Comparison of ENCODE assay signal across 10 cellular contexts in the genomic region with DNA sequence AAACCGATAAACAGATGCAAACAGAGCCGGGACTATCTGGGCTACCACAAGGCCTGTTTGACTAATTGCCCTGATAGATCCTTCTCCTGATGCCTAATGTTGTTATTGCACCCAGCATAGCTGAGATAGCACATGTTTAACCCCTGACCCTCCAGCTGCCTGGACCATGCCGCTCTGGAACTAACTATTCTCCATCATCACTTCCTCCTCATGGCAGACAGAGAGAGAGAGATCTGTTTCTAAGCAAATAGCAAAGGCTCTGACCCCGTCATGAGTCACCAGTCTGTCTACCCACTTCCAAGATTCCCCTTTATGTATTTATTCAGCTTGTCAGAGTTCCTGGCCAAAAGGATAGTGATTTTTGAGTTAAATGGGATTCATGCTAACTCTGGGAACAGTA. TPM values are rescaled to one million over a fixed set of nuclear protein-coding genes. Genes with fewer than 3 reads are reported as not detected.
DNase-seq lines count a peak whose midpoint lies in the region; ATAC-seq, FAIRE-seq and TF ChIP-seq lines count a peak whose summit lies in the region.
"Had no signal": no experiment of that assay in that cellular context is flagged by ENCODE, and none has a peak within 500 bp of the region (broad histone marks: within the 10 kb centered on the region; RNA-seq: fewer than 3 reads in every experiment).

No MANE protein-coding gene starts in this region.

- DNase-seq in A673 (ENCODE audit: low spot score) (peak; percentile 21), HPDE6-E6E7 (ENCODE audit: extremely low spot score) (peak; percentile 46), amniotic stem cell (lab: John Stamatoyannopoulos, UW) (peak; percentile 30), keratinocyte (ENCODE audit: low read depth, low spot score) (peak; percentile 9), NCI-H1694 treated with DMSO at 0.1 percent for 48 hours (lab: John Stamatoyannopoulos, UW) (no peak)
- DNase-seq: activated B cell treated with CpG ODN at 0.5 μM for 24 hours had no signal

- no peak for TF ChIP-seq CTCF in A673 (conservative IDR thresholded peaks at IDR 0.05; ENCODE audit: low read depth, low read length)
- no peak for TF ChIP-seq CTCF in keratinocyte (optimal IDR thresholded peaks at IDR 0.05 in 1 of 3, IDR thresholded peaks at IDR 0.05 in 1 of 3, conservative IDR thresholded peaks at IDR 0.05 in 1 of 3; ENCODE audit: extremely low read depth in 1 of 3, insufficient read depth in 2 of 3, low read length in 3 of 3)

- H2AFZ ChIP-seq in keratinocyte (ENCODE audit: control insufficient read depth, low read length) = peak overlapping the region; percentile 19

- no peak overlapping the region for H3K4me2 ChIP-seq in keratinocyte (ENCODE audit: control insufficient read depth, extremely low read depth, insufficient read depth, low read depth, low read length)

- no peaks in the 10 kb centered on the region for H3K9me1 ChIP-seq in keratinocyte (ENCODE audit: control insufficient read depth, extremely low read depth, insufficient read depth, low read length)

- POLR2A ChIA-PET in A673 (lab: Charles Lee; ENCODE audit: low non-redundant PET) = no interaction called here

- no peaks in the 10 kb centered on the region for H3K79me2 ChIP-seq in keratinocyte (ENCODE audit: control insufficient read depth, insufficient read depth, low read length)

- H3K4me3 ChIP-seq in A673 (ENCODE audit: low read depth, low read length, poor library complexity, severe bottlenecking) (no peak overlapping the region), keratinocyte (ENCODE audit: control insufficient read depth in 2 of 3, extremely low read depth in 1 of 3, insufficient read depth in 2 of 3, low read depth in 1 of 3, low read length in 3 of 3) (no peak overlapping the region)
- H3K4me3 ChIP-seq: skin epidermis had no signal

- dilution Hi-C loops in keratinocyte (cut with MboI; ENCODE audit: extremely low pct_ligation_motif_present, low sequenced_read_pairs) = no loop called here

- H3K9me3 ChIP-seq in A673 (ENCODE audit: low read depth, low read length, poor library complexity, severe bottlenecking) (no peaks in the 10 kb centered on the region), keratinocyte (ENCODE audit: control insufficient read depth, low read depth, low read length) (no peaks in the 10 kb centered on the region)

- no peaks in the 10 kb centered on the region for H4K20me1 ChIP-seq in keratinocyte (ENCODE audit: control insufficient read depth, extremely low read depth, insufficient read depth, low read length)

- H3K36me3 ChIP-seq in A673 (ENCODE audit: insufficient read depth, low read length, poor library complexity, severe bottlenecking) (no peaks in the 10 kb centered on the region), keratinocyte (ENCODE audit: control insufficient read depth in 2 of 2, extremely low read depth in 1 of 2, insufficient read depth in 2 of 2, low read length in 2 of 2) (no peaks in the 10 kb centered on the region)

- H3K27me3 ChIP-seq in A673 (replicated peaks; ENCODE audit: insufficient read depth, low read depth, low read length, poor library complexity) = no peaks in the 10 kb centered on the region
- H3K27me3 ChIP-seq in keratinocyte (ENCODE audit: control insufficient read depth, extremely low read depth, insufficient read depth, low read length) = no peaks in the 10 kb centered on the region

- no TSS peak for BruUV-seq in A673 (replicated peaks; lab: Mats Ljungman, UMichigan)

- no peak overlapping the region for H3K27ac ChIP-seq in A673 (ENCODE audit: low read depth, low read length, poor library complexity, severe bottlenecking)
- no peak overlapping the region for H3K27ac ChIP-seq in keratinocyte (ENCODE audit: control insufficient read depth, insufficient read depth, low read length)

- H3K4me1 ChIP-seq in A673 (ENCODE audit: insufficient read depth, low read length, poor library complexity, severe bottlenecking) (peaks cover 20% of the 10 kb centered on the region), keratinocyte (ENCODE audit: control insufficient read depth, extremely low read depth, insufficient read depth, low read length) (peaks cover 11% of the 10 kb centered on the region)

- no peak overlapping the region for H3K9ac ChIP-seq in keratinocyte (ENCODE audit: control insufficient read depth, extremely low read depth, insufficient read depth, low read length)

- FAIRE-seq in keratinocyte (lab: Jason Lieb, UNC) = peak; percentile 88

- CTCF ChIA-PET in A673 (lab: Charles Lee) = no interaction called here

- intact Hi-C loops in A673 (cut with micrococcal nuclease; ENCODE audit: unreplicated experiment) = no loop called here

- ATAC-seq in GM19452 (IDR thresholded peaks at IDR 0.05; ENCODE audit: unreplicated experiment) (no peak), HG02759 (IDR thresholded peaks at IDR 0.05; ENCODE audit: unreplicated experiment) (no peak), GM18498 (IDR thresholded peaks at IDR 0.05; ENCODE audit: unreplicated experiment) (no peak)

RNA-seq across cellular contexts. Expression of a gene that starts 58.2 kb away (rescaled TPM):
- total RNA-seq in A673 (2021) = 107 and 128 TPM in 2 replicates
- polyA plus RNA-seq in keratinocyte = 49.3 to 74.4 TPM (median 69.2 TPM) in 3 replicates
- polyA plus RNA-seq in keratinocyte (2011; ENCODE audit: low read depth) = 55.8 TPM
- 22.2 and 23.3 TPM in 2 replicates for polyA plus RNA-seq in keratinocyte (2011; cell fraction: cytosol; rRNA removed)
- polyA plus RNA-seq in keratinocyte (2011; cell fraction: nucleus; rRNA removed) = 229 and 258 TPM in 2 replicates
- 29.4 and 43.2 TPM in 2 replicates for polyA plus RNA-seq in keratinocyte (2012; ENCODE audit: low replicate concordance)
- 63.4 to 138 TPM (median 138 TPM) in 3 replicates for polyA minus RNA-seq in keratinocyte
- 50.3 TPM for polyA minus RNA-seq in keratinocyte (2011; cell fraction: cytosol; rRNA and poly(A)+ RNA removed)
- polyA minus RNA-seq in keratinocyte (2011; cell fraction: nucleus; rRNA and poly(A)+ RNA removed) = 292 and 345 TPM in 2 replicates
- total RNA-seq: activated B cell treated with CpG ODN at 0.5 μM for 24 hours had no signal
